ENCODE assay signal across 8 cellular contexts in genomic region chr3:125119752-125120369, GRCh38.
DNase-seq lines count a peak whose midpoint lies in the region; ATAC-seq and TF ChIP-seq lines count a peak whose summit lies in the region.

No MANE protein-coding gene starts in this region.

- peak overlapping the region; percentile 28 for H3K4me3 ChIP-seq in iPS-11a (ENCODE audit: low read depth, low read length)

- H3K27ac Mint-ChIP-seq in CD14-positive monocyte = peak overlapping the region in 6 of 7 donors; percentile 2 to 70 (median 55)

- no peak for TF ChIP-seq POLR2A in erythroblast (IDR thresholded peaks at IDR 0.05; ENCODE audit: low read length)

- peaks cover 0 to 12% (median 7%) of the 10 kb centered on the region in 7 donors for H3K9me3 Mint-ChIP-seq in CD14-positive monocyte

- no peak for TF ChIP-seq CTCF in CD14-positive monocyte (IDR thresholded peaks at IDR 0.05)

- intact Hi-C loops in CD14-positive monocyte (cut with micrococcal nuclease) = no loop called here

- H3K27me3 Mint-ChIP-seq in CD14-positive monocyte (ENCODE audit: low read depth in 3 of 3) = peaks cover 1 to 10% (median 6%) of the 10 kb centered on the region in 3 donors

- DNase-seq in CD14-positive monocyte (ENCODE audit: low spot score) (no peak), NCI-H1417 (lab: John Stamatoyannopoulos, UW) (no peak), HUDEP-2 (lab: John Stamatoyannopoulos, UW; ENCODE audit: unreplicated experiment in 76 of 76) (no peak), erythroblast (lab: John Stamatoyannopoulos, UW) (no peak), SK-N-DZ (ENCODE audit: low spot score) (no peak)

- H3K36me3 Mint-ChIP-seq in CD14-positive monocyte = peaks cover 0 to 7% of the 10 kb centered on the region in 2 donors

- peak overlapping the region; percentile 37 to 74 for H3K4me3 Mint-ChIP-seq in CD14-positive monocyte

- H3K4me1 Mint-ChIP-seq in CD14-positive monocyte = peaks cover 27% of the 10 kb centered on the region

- peak; percentile 70 for ATAC-seq in GM19372 (IDR thresholded peaks at IDR 0.05; ENCODE audit: low read depth, unreplicated experiment)
- peak; percentile 54 for ATAC-seq in HG03520 (IDR thresholded peaks at IDR 0.05; ENCODE audit: unreplicated experiment)
